8 cellular contexts compared by ENCODE assay signal in genomic region chr15:90351479-90352108, GRCh38. TPM values are rescaled to one million over a fixed set of nuclear protein-coding genes. Genes with fewer than 3 reads are reported as not detected.
DNase-seq lines count a peak whose midpoint lies in the region; ATAC-seq, FAIRE-seq and TF ChIP-seq lines count a peak whose summit lies in the region.

No MANE protein-coding gene starts in this region.

- no peak for FAIRE-seq in A549 (lab: Jason Lieb, UNC)

- H3K9me3 Mint-ChIP-seq in progenitor cell of endocrine pancreas (ENCODE audit: low read depth) = no peaks in the 10 kb centered on the region

- H3K4me3 ChIP-seq in A549 (peak overlapping the region; percentile 72; the same call in 2 of the 3 replicates), SJSA1 (peak overlapping the region; percentile 54), fibroblast of mammary gland (ENCODE audit: control insufficient read depth, low read depth, low read length) (peak overlapping the region; percentile 87)

- no peaks in the 10 kb centered on the region for H3K4me1 ChIP-seq in A549
- peaks cover 3% of the 10 kb centered on the region; the same call in 1 of the 2 replicates for H3K4me1 ChIP-seq in SJSA1 (replicated peaks)

- WGBS in A549 (ENCODE audit: missing lambda C conversion rate) = 45% methylated on average over 25 of the region's 25 CpGs

- H3K27ac ChIP-seq in A549 (peak overlapping the region in 1 of 2 experiments; percentile 54; a peak in 3 of 6 replicates), SJSA1 (no peak overlapping the region)

- ATAC-seq in A549 = peak; percentile 54 to 59
- peak; percentile 7 for ATAC-seq in GM21723 (IDR thresholded peaks at IDR 0.05; ENCODE audit: unreplicated experiment)

- H3K9me3 ChIP-seq in A549 = no peaks in the 10 kb centered on the region
- H3K9me3 ChIP-seq in SJSA1 (replicated peaks) = no peaks in the 10 kb centered on the region

- TF ChIP-seq EP300 in A549 (IDR thresholded peaks at IDR 0.05) = no peak

- H3K4me3 Mint-ChIP-seq in progenitor cell of endocrine pancreas (ENCODE audit: low read depth) = peak overlapping the region; percentile 90

- DNase-seq in A549 (ENCODE audit: low read depth in 1 of 2, low spot score in 1 of 2) (no peak), SJSA1 (ENCODE audit: low read depth in 1 of 2, low spot score in 2 of 2) (no peak), fibroblast of mammary gland (ENCODE audit: low read depth) (no peak), progenitor cell of endocrine pancreas (ENCODE audit: low spot score, unreplicated experiment) (no peak), middle frontal gyrus (ENCODE audit: extremely low spot score, low spot score) (no peak), glomerular visceral epithelial cell (ENCODE audit: extremely low spot score) (no peak), Ammon's horn (ENCODE audit: low spot score) (no peak)

- no peaks in the 10 kb centered on the region for H3K36me3 Mint-ChIP-seq in progenitor cell of endocrine pancreas (ENCODE audit: insufficient read depth)

- H3K27me3 Mint-ChIP-seq in progenitor cell of endocrine pancreas = peaks cover 18% of the 10 kb centered on the region

- no peak for TF ChIP-seq POLR2A in A549 (IDR thresholded peaks at IDR 0.05; ENCODE audit: low read length)

- POLR2A ChIA-PET in A549 (lab: Yijun Ruan, JAX) = interaction anchor here (1.5 kb wide), 1 partner anchor 36 kb away, joined by 8 read pairs; the partner anchor contains the start of gene IQGAP1

- H3K27ac Mint-ChIP-seq in progenitor cell of endocrine pancreas = peak overlapping the region; percentile 88

- no peaks in the 10 kb centered on the region for H3K27me3 ChIP-seq in SJSA1 (replicated peaks)

- no peaks in the 10 kb centered on the region for H3K4me1 Mint-ChIP-seq in progenitor cell of endocrine pancreas (ENCODE audit: low read depth)

- no peak for TF ChIP-seq RAD21 in A549 (conservative IDR thresholded peaks at IDR 0.05 in 1 of 2, IDR thresholded peaks at IDR 0.05 in 1 of 2)

- CTCF ChIA-PET in A549 (lab: Yijun Ruan, JAX) = interaction anchor here (0.8 to 6.2 kb wide), 5 partner anchors 9 to 551 kb away, joined by 3 to 35 read pairs (median 7); partner anchors contain the start of gene MAN2A2

- no peaks in the 10 kb centered on the region for H3K36me3 ChIP-seq in SJSA1

- TF ChIP-seq CTCF in A549 (IDR thresholded peaks at IDR 0.05) (no peak), fibroblast of mammary gland (conservative IDR thresholded peaks at IDR 0.05; ENCODE audit: control insufficient read depth, insufficient read depth, low read depth, low read length) (no peak), progenitor cell of endocrine pancreas (IDR thresholded peaks at IDR 0.05; ENCODE audit: unreplicated experiment) (no peak)

- peak overlapping the region; percentile 81 for H3K4me2 ChIP-seq in A549

TF ChIP-seq in A549, 52 proteins besides CTCF, POLR2A, EP300 and RAD21:
- no peak for TF ChIP-seq JUN (IDR thresholded peaks at IDR 0.05)
- TF ChIP-seq MAX (IDR thresholded peaks at IDR 0.05) = no peak
- TF ChIP-seq HMGXB4 (CRISPR knock-in tag; IDR thresholded peaks at IDR 0.05; ENCODE audit: borderline replicate concordance) = no peak
- no peak for TF ChIP-seq MAZ (IDR thresholded peaks at IDR 0.05; ENCODE audit: borderline replicate concordance, low read depth, low read length)
- no peak for TF ChIP-seq PHF8 (IDR thresholded peaks at IDR 0.05; ENCODE audit: borderline replicate concordance, low read depth)
- TF ChIP-seq FOXS1 (CRISPR knock-in tag; IDR thresholded peaks at IDR 0.05) = no peak
- TF ChIP-seq CEBPB (IDR thresholded peaks at IDR 0.05) = no peak
- TF ChIP-seq HEYL (CRISPR knock-in tag; IDR thresholded peaks at IDR 0.05) = no peak
- TF ChIP-seq REST (IDR thresholded peaks at IDR 0.05) = no peak
- TF ChIP-seq TP53 (CRISPR knock-in tag; IDR thresholded peaks at IDR 0.05) = no peak
- no peak for TF ChIP-seq SREBF2 (IDR thresholded peaks at IDR 0.05)
- TF ChIP-seq ZC3H11A (IDR thresholded peaks at IDR 0.05) = no peak

RNA-seq across cellular contexts. Expression of gene ZNF774, which starts 0.5 kb away (rescaled TPM):
- 1.2 and 1.4 TPM in 2 replicates for polyA plus RNA-seq in A549 (2011; rRNA removed)
- polyA plus RNA-seq in A549 (2012; cell fraction: cytosol; rRNA removed) = 0.41 and 0.43 TPM in 2 replicates
- 0.28 and 21.3 TPM in 2 replicates for polyA plus RNA-seq in A549 (2012; cell fraction: nucleus; rRNA removed)
- 0.94 to 1.3 TPM (median 1.2 TPM) in 3 replicates for polyA plus RNA-seq in A549 (2017; fragmentation: RNase III; extraction: RNeasy Plus Mini Kit Qiagen cat#74134 plus additional on column Dnase treatment)
- 0.87 and 1.4 TPM in 2 replicates for polyA minus RNA-seq in A549 (2011; rRNA and poly(A)+ RNA removed)
- 0.66 and 4.1 TPM in 2 replicates for total RNA-seq in SJSA1 (2014; rRNA removed; shearing (Covaris generic))
- 9.5 and 13.8 TPM in 2 replicates for total RNA-seq in progenitor cell of endocrine pancreas

RNA-seq across cellular contexts. Expression of gene IQGAP1, which starts 36.4 kb away (rescaled TPM):
- polyA plus RNA-seq in A549 (2011; rRNA removed) = 168 and 181 TPM in 2 replicates
- 11.7 and 12.7 TPM in 2 replicates for polyA plus RNA-seq in A549 (2012; cell fraction: cytosol; rRNA removed)
- 96.3 and 155 TPM in 2 replicates for polyA plus RNA-seq in A549 (2012; cell fraction: nucleus; rRNA removed)
- polyA plus RNA-seq in A549 (2017; fragmentation: RNase III; extraction: RNeasy Plus Mini Kit Qiagen cat#74134 plus additional on column Dnase treatment) = 100 to 108 TPM (median 103 TPM) in 3 replicates
- polyA minus RNA-seq in A549 (2011; rRNA and poly(A)+ RNA removed) = 215 and 230 TPM in 2 replicates
- 163 and 235 TPM in 2 replicates for total RNA-seq in SJSA1 (2014; rRNA removed; shearing (Covaris generic))
- 141 and 142 TPM in 2 replicates for total RNA-seq in progenitor cell of endocrine pancreas
